Comparison of ENCODE assay signal across 14 cellular contexts in genomic region chr5:169979871-169980270, GRCh38. TPM values are rescaled to one million over a fixed set of nuclear protein-coding genes. Genes with fewer than 3 reads are reported as not detected.
DNase-seq lines count a peak whose midpoint lies in the region; ATAC-seq, FAIRE-seq and TF ChIP-seq lines count a peak whose summit lies in the region.
"Had no signal": no experiment of that assay in that cellular context is flagged by ENCODE, and none has a peak within 500 bp of the region (broad histone marks: within the 10 kb centered on the region; RNA-seq: fewer than 3 reads in every experiment).

No MANE protein-coding gene starts in this region.

- no peak for TF ChIP-seq POLR2A in GM12891 (IDR thresholded peaks at IDR 0.05; ENCODE audit: low read depth, low read length)

- BruUV-seq in Caco-2 (replicated peaks; lab: Mats Ljungman, UMichigan) = no TSS peak

- intact Hi-C loops in Caco-2 (cut with micrococcal nuclease; ENCODE audit: unreplicated experiment) = loop anchor here (1.0 to 10.0 kb wide), 3 partner anchors 65 to 278 kb away; no protein-coding TSS in a partner anchor

- H2AFZ ChIP-seq in neuron (ENCODE audit: low read depth, low read length) = peak overlapping the region; percentile 29

- H3K9me3 ChIP-seq in Caco-2 (no peaks in the 10 kb centered on the region), RWPE2 (ENCODE audit: severe bottlenecking) (no peaks in the 10 kb centered on the region), neuron (ENCODE audit: low read length) (no peaks in the 10 kb centered on the region)

- DNase-seq in Caco-2 (no peak), RWPE2 (ENCODE audit: low spot score) (no peak), fibroblast of mammary gland (ENCODE audit: low read depth) (no peak), GF-D8 (lab: John Stamatoyannopoulos, UW) (no peak), GM12891 (ENCODE audit: insufficient read length, low spot score) (no peak)
- no peak for DNase-seq in stimulated activated naive CD8-positive, alpha-beta T cell treated with anti-CD3 and anti-CD28 coated beads, Interleukin-15, amount 100 ng/mL, for 72 hours
- DNase-seq: CD8-positive, alpha-beta memory T cell; NCI-H1417 treated with DMSO at 0.1 percent for 48 hours; T-helper 17 cell had no signal

- no peaks in the 10 kb centered on the region for H3K36me3 Mint-ChIP-seq in Caco-2 (ENCODE audit: insufficient read depth, unreplicated experiment)

- TF ChIP-seq CTCF in Caco-2 (IDR thresholded peaks at IDR 0.05; ENCODE audit: insufficient read depth in 1 of 2, low read depth in 1 of 2, low read length in 1 of 2, severe bottlenecking in 1 of 2, unreplicated experiment in 1 of 2) (no peak), RWPE2 (IDR thresholded peaks at IDR 0.05; ENCODE audit: poor library complexity, severe bottlenecking) (no peak), fibroblast of mammary gland (conservative IDR thresholded peaks at IDR 0.05; ENCODE audit: control insufficient read depth, insufficient read depth, low read depth, low read length) (no peak)

- peak overlapping the region; percentile 7 for H3K4me3 Mint-ChIP-seq in Caco-2 (ENCODE audit: unreplicated experiment)
- no peak overlapping the region for H3K4me3 Mint-ChIP-seq in stimulated activated naive CD8-positive, alpha-beta T cell treated with anti-CD3 and anti-CD28 coated beads, Interleukin-15, amount 100 ng/mL, for 72 hours
- H3K4me3 Mint-ChIP-seq: CD8-positive, alpha-beta memory T cell; T-helper 17 cell had no signal

- H3K4me1 Mint-ChIP-seq in Caco-2 (ENCODE audit: low read depth, unreplicated experiment) = no peaks in the 10 kb centered on the region
- H3K4me1 Mint-ChIP-seq in stimulated activated naive CD8-positive, alpha-beta T cell treated with anti-CD3 and anti-CD28 coated beads, Interleukin-15, amount 100 ng/mL, for 72 hours = no peaks in the 10 kb centered on the region
- H3K4me1 Mint-ChIP-seq: CD8-positive, alpha-beta memory T cell had no signal

- no peak overlapping the region for H3K27ac Mint-ChIP-seq in Caco-2 (ENCODE audit: unreplicated experiment)
- H3K27ac Mint-ChIP-seq in stimulated activated naive CD8-positive, alpha-beta T cell treated with anti-CD3 and anti-CD28 coated beads, Interleukin-15, amount 100 ng/mL, for 72 hours = no peak overlapping the region
- H3K27ac Mint-ChIP-seq: T-helper 17 cell had no signal

- ATAC-seq in RWPE2 (ENCODE audit: low read depth) = no peak
- no peak for ATAC-seq in stimulated activated naive CD8-positive, alpha-beta T cell treated with anti-CD3 and anti-CD28 coated beads, Interleukin-15, amount 100 ng/mL, for 72 hours
- no peak for ATAC-seq in GM21717 (IDR thresholded peaks at IDR 0.05; ENCODE audit: unreplicated experiment)
- ATAC-seq: T-helper 17 cell had no signal

- H3K27me3 Mint-ChIP-seq in Caco-2 (ENCODE audit: insufficient read depth, unreplicated experiment) = peaks cover 16% of the 10 kb centered on the region
- no peaks in the 10 kb centered on the region for H3K27me3 Mint-ChIP-seq in stimulated activated naive CD8-positive, alpha-beta T cell treated with anti-CD3 and anti-CD28 coated beads, Interleukin-15, amount 100 ng/mL, for 72 hours
- H3K27me3 Mint-ChIP-seq: T-helper 17 cell had no signal

- no peak for FAIRE-seq in GM12891 (lab: Jason Lieb, UNC)

- H3K4me1 ChIP-seq in Caco-2 = 0 out of 2 replicates have a peak, but pooled peaks cover 4% of the 10 kb centered on the region
- peaks cover 31% of the 10 kb centered on the region for H3K4me1 ChIP-seq in RWPE2 (ENCODE audit: insufficient read depth, poor library complexity, severe bottlenecking)
- peaks cover 41% of the 10 kb centered on the region for H3K4me1 ChIP-seq in neuron (ENCODE audit: insufficient read depth, low read length)

- POLR2A ChIA-PET in Caco-2 (lab: Charles Lee) = no interaction called here

- no peaks in the 10 kb centered on the region for H3K36me3 ChIP-seq in Caco-2 (ENCODE audit: control insufficient read depth, insufficient read depth, low read length)
- H3K36me3 ChIP-seq in RWPE2 (ENCODE audit: low read depth) = no peaks in the 10 kb centered on the region
- H3K36me3 ChIP-seq in neuron (ENCODE audit: insufficient read depth, low read length) = no peaks in the 10 kb centered on the region

- H3K27ac ChIP-seq in RWPE2 (ENCODE audit: poor library complexity, severe bottlenecking) = peak overlapping the region; percentile 95

- H3K27me3 ChIP-seq in Caco-2 (replicated peaks; ENCODE audit: control insufficient read depth, insufficient read depth, low read length) = no peaks in the 10 kb centered on the region
- no peaks in the 10 kb centered on the region for H3K27me3 ChIP-seq in RWPE2 (ENCODE audit: insufficient read depth, poor library complexity, severe bottlenecking)
- no peaks in the 10 kb centered on the region for H3K27me3 ChIP-seq in neuron (ENCODE audit: insufficient read depth, low read length)

- CTCF ChIA-PET in Caco-2 (lab: Charles Lee) = interaction anchor here (0.5 to 2.4 kb wide), 9 partner anchors 8 to 278 kb away, joined by 3 to 44 read pairs (median 4); no protein-coding TSS in a partner anchor

- H3K9me3 Mint-ChIP-seq in Caco-2 (ENCODE audit: unreplicated experiment) = no peaks in the 10 kb centered on the region
- H3K9me3 Mint-ChIP-seq in stimulated activated naive CD8-positive, alpha-beta T cell treated with anti-CD3 and anti-CD28 coated beads, Interleukin-15, amount 100 ng/mL, for 72 hours = no peaks in the 10 kb centered on the region
- H3K9me3 Mint-ChIP-seq: CD8-positive, alpha-beta memory T cell had no signal

- no peak overlapping the region for H3K4me3 ChIP-seq in Caco-2 (ENCODE audit: low read depth, low read length)
- H3K4me3 ChIP-seq in RWPE2 (ENCODE audit: severe bottlenecking) = peak overlapping the region; percentile 35
- H3K4me3 ChIP-seq in fibroblast of mammary gland (ENCODE audit: control insufficient read depth, low read depth, low read length) = peak overlapping the region; percentile 54
- H3K4me3 ChIP-seq in neuron (ENCODE audit: low read length) = peak overlapping the region; percentile 38

TF ChIP-seq in GM12891, 5 proteins besides CTCF, POLR2A, EP300 and RAD21:
- TF ChIP-seq POLR2AphosphoS5 (IDR thresholded peaks at IDR 0.05; ENCODE audit: low read depth, low read length) (no peak), TAF1 (IDR thresholded peaks at IDR 0.05; ENCODE audit: low read depth, low read length) (no peak), POU2F2 (IDR thresholded peaks at IDR 0.05; ENCODE audit: low read depth, low read length) (no peak), PAX5 (IDR thresholded peaks at IDR 0.05; ENCODE audit: insufficient read depth, low read length, severe bottlenecking) (no peak), SPI1 (IDR thresholded peaks at IDR 0.05; ENCODE audit: low read depth, low read length) (no peak)

RNA-seq across cellular contexts. Expression of gene INSYN2B, which starts 0.4 kb away (rescaled TPM):
- total RNA-seq in Caco-2 (2022) = 0.09 TPM in 1 of 2 replicates, not detected in the other
- 0.06 TPM for polyA plus RNA-seq in GM12891 (2012; ENCODE audit: low read depth, missing spikeins)
- total RNA-seq: activated CD8-positive, alpha-beta memory T cell treated with anti-CD3 and anti-CD28 coated beads for 36 hours; CD8-positive, alpha-beta memory T cell; esophagus mucosa; mononuclear cell; T-helper 17 cell had no signal
- polyA plus RNA-seq: CD8-positive, alpha-beta memory T cell had no signal
